Comparison of ENCODE assay signal across 23 cellular contexts in genomic region chr5:476102-476813, GRCh38. TPM values are rescaled to one million over a fixed set of nuclear protein-coding genes. Genes with fewer than 3 reads are reported as not detected.
DNase-seq lines count a peak whose midpoint lies in the region; ATAC-seq and TF ChIP-seq lines count a peak whose summit lies in the region.
"Had no signal": no experiment of that assay in that cellular context is flagged by ENCODE, and none has a peak within 500 bp of the region (broad histone marks: within the 10 kb centered on the region; RNA-seq: fewer than 3 reads in every experiment).

No MANE protein-coding gene starts in this region.

- H3K4me1 ChIP-seq in left ventricle myocardium inferior = peaks cover 35% of the 10 kb centered on the region
- peaks cover 19% of the 10 kb centered on the region for H3K4me1 ChIP-seq in lower lobe of right lung
- H3K4me1 ChIP-seq in GM23338 (ENCODE audit: insufficient read depth) = no peaks in the 10 kb centered on the region
- H3K4me1 ChIP-seq: foreskin keratinocyte had no signal

- peaks cover 66% of the 10 kb centered on the region for H3K27me3 ChIP-seq in left ventricle myocardium inferior (ENCODE audit: low read depth)
- H3K27me3 ChIP-seq in lower lobe of right lung (ENCODE audit: low read depth) = peaks cover 55% of the 10 kb centered on the region
- peaks cover 34% of the 10 kb centered on the region for H3K27me3 ChIP-seq in GM23338 (ENCODE audit: insufficient read depth)
- H3K27me3 ChIP-seq: MG63, ovary had no signal

- H3K9me3 Mint-ChIP-seq in chondrocyte (ENCODE audit: low read depth) (no peaks in the 10 kb centered on the region), type B pancreatic cell (no peaks in the 10 kb centered on the region), GM23338 (no peaks in the 10 kb centered on the region)
- H3K9me3 Mint-ChIP-seq: activated naive CD4-positive, alpha-beta T cell treated with anti-CD3 and anti-CD28 coated beads for 36 hours; IgD-negative memory B cell had no signal

- no peak overlapping the region for H3K4me2 ChIP-seq in GM23338

- H3K27ac Mint-ChIP-seq in chondrocyte (ENCODE audit: unreplicated experiment) = no peak overlapping the region
- H3K27ac Mint-ChIP-seq in type B pancreatic cell = no peak overlapping the region
- no peak overlapping the region for H3K27ac Mint-ChIP-seq in GM23338
- H3K27ac Mint-ChIP-seq: activated naive CD4-positive, alpha-beta T cell treated with anti-CD3 and anti-CD28 coated beads for 36 hours had no signal

- TF ChIP-seq CTCF in left ventricle myocardium inferior (IDR thresholded peaks at IDR 0.05; ENCODE audit: borderline replicate concordance) (no peak), chondrocyte (IDR thresholded peaks at IDR 0.05) (no peak), lower lobe of right lung (IDR thresholded peaks at IDR 0.05) (no peak), type B pancreatic cell (conservative IDR thresholded peaks at IDR 0.05) (no peak), GM23338 (conservative IDR thresholded peaks at IDR 0.05; ENCODE audit: low read depth in 2 of 2) (no peak)

- H3K27me3 Mint-ChIP-seq in chondrocyte (ENCODE audit: low read depth) (no peaks in the 10 kb centered on the region), type B pancreatic cell (no peaks in the 10 kb centered on the region), GM23338 (ENCODE audit: insufficient read depth, low read depth, poor library complexity) (peaks cover 35% of the 10 kb centered on the region)

- no peaks in the 10 kb centered on the region for H3K9me3 ChIP-seq in left ventricle myocardium inferior (replicated peaks)
- no peaks in the 10 kb centered on the region for H3K9me3 ChIP-seq in lower lobe of right lung
- H3K9me3 ChIP-seq: MG63, ovary had no signal

- H3K4me1 Mint-ChIP-seq in chondrocyte (ENCODE audit: low read depth) (peaks cover 14% of the 10 kb centered on the region), type B pancreatic cell (ENCODE audit: unreplicated experiment) (peaks cover 7% of the 10 kb centered on the region), GM23338 (peaks cover 8% of the 10 kb centered on the region; the same call in 2 of the 3 replicates)

- H3K79me2 ChIP-seq in GM23338 (replicated peaks; ENCODE audit: insufficient read depth) = no peaks in the 10 kb centered on the region

- H3K4me3 ChIP-seq in left ventricle myocardium inferior (no peak overlapping the region), lower lobe of right lung (no peak overlapping the region), GM23338 (no peak overlapping the region)
- H3K4me3 ChIP-seq: lung, MG63, ovary had no signal

- DNase-seq in Right ventricle myocardium inferior (ENCODE audit: missing footprints) = peak; percentile 68
- DNase-seq in left ventricle myocardium inferior = no peak
- peak; percentile 93 for DNase-seq in chondrocyte (ENCODE audit: low spot score)
- DNase-seq in lower lobe of right lung = peak; percentile 49
- no peak for DNase-seq in type B pancreatic cell (ENCODE audit: extremely low spot score, unreplicated experiment)
- no peak for DNase-seq in GM23338 (ENCODE audit: low spot score)
- no peak for DNase-seq in cortex of kidney (lab: John Stamatoyannopoulos, UW)
- DNase-seq: activated naive CD4-positive, alpha-beta T cell treated with anti-CD3 and anti-CD28 coated beads for 36 hours; activated T-cell treated with anti-CD3 and anti-CD28 coated beads, Interleukin-2, amount 50 U/mL, for 1 hour; anterior cingulate cortex; foreskin keratinocyte; hippocampal formation; MG63; NCI-H1417 treated with DMSO at 0.1 percent for 48 hours; NCI-H524; RPMI8226 had no signal

- intact Hi-C loops in Right ventricle myocardium inferior (cut with DNase I) (no loop called here), left ventricle myocardium inferior (cut with micrococcal nuclease) (no loop called here), lower lobe of right lung (cut with DNase I) (no loop called here)

- H3F3A ChIP-seq in GM23338 (replicated peaks; ENCODE audit: low read depth) = no peaks in the 10 kb centered on the region

- ATAC-seq in Right ventricle myocardium inferior = no peak
- ATAC-seq in lower lobe of right lung = no peak
- ATAC-seq in GM21825 (IDR thresholded peaks at IDR 0.05; ENCODE audit: unreplicated experiment) = no peak
- ATAC-seq in GM23338 = no peak
- ATAC-seq: foreskin keratinocyte, sciatic nerve had no signal

- 0 out of 2 replicates have a peak, but pooled peaks cover 3% of the 10 kb centered on the region for H4K20me1 ChIP-seq in GM23338 (replicated peaks; ENCODE audit: insufficient read depth)

- no peaks in the 10 kb centered on the region for H3K9me2 ChIP-seq in GM23338 (ENCODE audit: insufficient read depth)

- H3K36me3 ChIP-seq in left ventricle myocardium inferior (no peaks in the 10 kb centered on the region), lower lobe of right lung (no peaks in the 10 kb centered on the region), GM23338 (ENCODE audit: insufficient read depth) (no peaks in the 10 kb centered on the region)
- H3K36me3 ChIP-seq: ovary had no signal

- H2AFZ ChIP-seq in GM23338 = no peak overlapping the region

- no peak overlapping the region for H3K4me3 Mint-ChIP-seq in chondrocyte (ENCODE audit: unreplicated experiment)
- H3K4me3 Mint-ChIP-seq in type B pancreatic cell = peak overlapping the region; percentile 41
- no peak overlapping the region for H3K4me3 Mint-ChIP-seq in GM23338

- H3K36me3 Mint-ChIP-seq in chondrocyte (ENCODE audit: low read depth) = no peaks in the 10 kb centered on the region
- no peaks in the 10 kb centered on the region for H3K36me3 Mint-ChIP-seq in type B pancreatic cell
- no peaks in the 10 kb centered on the region for H3K36me3 Mint-ChIP-seq in GM23338 (ENCODE audit: low read depth)
- H3K36me3 Mint-ChIP-seq: IgD-negative memory B cell had no signal

- H3K27ac ChIP-seq in left ventricle myocardium inferior (replicated peaks) (no peak overlapping the region), lower lobe of right lung (no peak overlapping the region), GM23338 (ENCODE audit: low read depth) (no peak overlapping the region)
- H3K27ac ChIP-seq: C4-2B, epithelial cell of prostate, foreskin keratinocyte, ovary had no signal

TF ChIP-seq in GM23338, 12 proteins besides CTCF, POLR2A, EP300 and RAD21:
- TF ChIP-seq NANOG (IDR thresholded peaks at IDR 0.05; ENCODE audit: borderline replicate concordance) (no peak), POLR2AphosphoS5 (IDR thresholded peaks at IDR 0.05; ENCODE audit: low read depth) (no peak), ZNF331 (CRISPR knock-in tag; IDR thresholded peaks at IDR 0.05; ENCODE audit: low read depth) (no peak)
TF ChIP-seq in GM23338: peak in this region for 0.

RNA-seq across cellular contexts. Expression of gene EXOC3, which starts 33.3 kb away (rescaled TPM):
- 47.3 TPM for total RNA-seq in Right ventricle myocardium inferior
- total RNA-seq in left ventricle myocardium inferior = 46.2 TPM
- total RNA-seq in chondrocyte = 39.4 to 58.1 TPM (median 43.3 TPM) in 3 replicates
- 58.9 TPM for total RNA-seq in lower lobe of right lung
- total RNA-seq in type B pancreatic cell (ENCODE audit: low replicate concordance) = 62.9 and 64.6 TPM in 2 replicates
- 24.2 and 31.6 TPM in 2 replicates for total RNA-seq in GM23338 (2014; rRNA removed; shearing (Covaris generic))
- 13.4 and 13.8 TPM in 2 replicates for polyA plus RNA-seq in GM23338 (2016; fragmentation: Nextera tagmentation; extraction: Ambion mirVana)

RNA-seq across cellular contexts. Expression of gene SLC9A3, which starts 48.0 kb away (rescaled TPM):
- 1.1 TPM for total RNA-seq in Right ventricle myocardium inferior
- total RNA-seq in left ventricle myocardium inferior = 0.91 TPM
- total RNA-seq in chondrocyte = 0.95 to 1.4 TPM (median 1.1 TPM) in 3 replicates
- total RNA-seq in lower lobe of right lung = 1.1 TPM
- 6.4 and 8.0 TPM in 2 replicates for total RNA-seq in type B pancreatic cell (ENCODE audit: low replicate concordance)
- 2.2 and 3.1 TPM in 2 replicates for total RNA-seq in GM23338 (2014; rRNA removed; shearing (Covaris generic))
- 0.39 and 0.75 TPM in 2 replicates for polyA plus RNA-seq in GM23338 (2016; fragmentation: Nextera tagmentation; extraction: Ambion mirVana)

Comparison
In these comparisons a context has a peak if more than half of its experiments do, and no peak if none do; other contexts are left out.
1. DNase-seq: peak in Right ventricle myocardium inferior (single experiment), chondrocyte (single experiment) and lower lobe of right lung (single experiment); none in left ventricle myocardium inferior (single experiment), type B pancreatic cell (single experiment), GM23338 (single experiment) and cortex of kidney (single experiment).